ENCODE assay signal across 1 cellular context in genomic region chr14:94451091-94451751, GRCh38.
TF ChIP-seq lines count a peak whose summit lies in the region.

No MANE protein-coding gene starts in this region.

TF ChIP-seq in HepG2, 621 proteins besides CTCF, POLR2A, EP300 and RAD21 (continued from another document and continues in another):
- TF ChIP-seq ZBTB10 (CRISPR knock-in tag; IDR thresholded peaks at IDR 0.05; ENCODE audit: borderline replicate concordance) (peak; percentile 19; the same call in 1 of the 2 replicates), ZNF235 (CRISPR knock-in tag; IDR thresholded peaks at IDR 0.05; ENCODE audit: borderline replicate concordance) (no peak), KLF13 (CRISPR knock-in tag; IDR thresholded peaks at IDR 0.05) (no peak), ZNF331 (CRISPR knock-in tag; IDR thresholded peaks at IDR 0.05) (peak; percentile 77; the same call in 1 of the 2 replicates), ZNF772 (CRISPR knock-in tag; IDR thresholded peaks at IDR 0.05) (0 out of 2 replicates have a peak, but pooled peaks have one; percentile 24), ZNF546 (CRISPR knock-in tag; conservative IDR thresholded peaks at IDR 0.05) (no peak), ZNF382 (CRISPR knock-in tag; IDR thresholded peaks at IDR 0.05; ENCODE audit: borderline replicate concordance) (no peak), MAFK (conservative IDR thresholded peaks at IDR 0.05 in 1 of 2, IDR thresholded peaks at IDR 0.05 in 1 of 2; ENCODE audit: low read length in 2 of 2) (no peak), KMT2B (CRISPR knock-in tag; IDR thresholded peaks at IDR 0.05) (0 out of 2 replicates have a peak, but pooled peaks have one; percentile 10), NR3C1 (CRISPR knock-in tag; IDR thresholded peaks at IDR 0.05) (no peak), SNRNP70 (IDR thresholded peaks at IDR 0.05; ENCODE audit: low read depth, low read length) (no peak), NAIF1 (CRISPR knock-in tag; IDR thresholded peaks at IDR 0.05; ENCODE audit: borderline replicate concordance) (peak; percentile 40; the same call in 1 of the 2 replicates), TEAD3 (CRISPR knock-in tag; optimal IDR thresholded peaks at IDR 0.05; ENCODE audit: borderline replicate concordance) (peak; percentile 71), TFDP2 (CRISPR knock-in tag; IDR thresholded peaks at IDR 0.05) (no peak), TBX2 (CRISPR knock-in tag; IDR thresholded peaks at IDR 0.05; ENCODE audit: borderline replicate concordance) (peak; percentile 80), ZNF7 (CRISPR knock-in tag; IDR thresholded peaks at IDR 0.05) (no peak), PREB (CRISPR knock-in tag; IDR thresholded peaks at IDR 0.05) (no peak), ZSCAN5A (CRISPR knock-in tag; IDR thresholded peaks at IDR 0.05; ENCODE audit: borderline replicate concordance) (no peak), REXO4 (CRISPR knock-in tag; IDR thresholded peaks at IDR 0.05; ENCODE audit: borderline replicate concordance) (no peak), RAD51 (IDR thresholded peaks at IDR 0.05; ENCODE audit: borderline replicate concordance) (no peak), NPAS2 (CRISPR knock-in tag; IDR thresholded peaks at IDR 0.05; ENCODE audit: borderline replicate concordance) (no peak), ZNF703 (CRISPR knock-in tag; IDR thresholded peaks at IDR 0.05; ENCODE audit: borderline replicate concordance) (no peak), ZNF747 (CRISPR knock-in tag; IDR thresholded peaks at IDR 0.05; ENCODE audit: borderline replicate concordance) (no peak), MYC (CRISPR knock-in tag; IDR thresholded peaks at IDR 0.05; ENCODE audit: borderline replicate concordance) (peak; percentile 76), ZBTB7A (CRISPR knock-in tag; IDR thresholded peaks at IDR 0.05) (no peak), HMG20A (CRISPR knock-in tag; IDR thresholded peaks at IDR 0.05; ENCODE audit: borderline replicate concordance) (peak; percentile 49; the same call in 1 of the 2 replicates), NKX3-1 (CRISPR knock-in tag; IDR thresholded peaks at IDR 0.05) (0 out of 2 replicates have a peak, but pooled peaks have one; percentile 43), ZNF619 (CRISPR knock-in tag; IDR thresholded peaks at IDR 0.05) (no peak), EEA1 (CRISPR knock-in tag; IDR thresholded peaks at IDR 0.05; ENCODE audit: borderline replicate concordance) (no peak), MXI1 (IDR thresholded peaks at IDR 0.05; ENCODE audit: borderline replicate concordance, low read depth, low read length) (peak; percentile 47; the same call in 1 of the 3 replicates), ATF6 (CRISPR knock-in tag; conservative IDR thresholded peaks at IDR 0.05) (0 out of 2 replicates have a peak, but pooled peaks have one; percentile 13), DR1 (CRISPR knock-in tag; IDR thresholded peaks at IDR 0.05) (no peak), AHDC1 (CRISPR knock-in tag; IDR thresholded peaks at IDR 0.05; ENCODE audit: borderline replicate concordance) (peak; percentile 72; the same call in 1 of the 2 replicates), SOX5 (CRISPR knock-in tag; IDR thresholded peaks at IDR 0.05; ENCODE audit: borderline replicate concordance) (peak; percentile 76), ZNF670 (CRISPR knock-in tag; IDR thresholded peaks at IDR 0.05; ENCODE audit: borderline replicate concordance) (no peak), AFF4 (CRISPR knock-in tag; IDR thresholded peaks at IDR 0.05) (no peak), SKI (IDR thresholded peaks at IDR 0.05; ENCODE audit: partially characterized antibody) (no peak), ETS1 (CRISPR knock-in tag; IDR thresholded peaks at IDR 0.05) (no peak), EHMT2 (IDR thresholded peaks at IDR 0.05; ENCODE audit: borderline replicate concordance, low read depth, low read length) (0 out of 2 replicates have a peak, but pooled peaks have one; percentile 51), ZNF121 (CRISPR knock-in tag; IDR thresholded peaks at IDR 0.05) (no peak)
